ENCODE assay signal across 12 cellular contexts in genomic region chr11:72759468-72759867, GRCh38. TPM values are rescaled to one million over a fixed set of nuclear protein-coding genes. Genes with fewer than 3 reads are reported as not detected.
DNase-seq lines count a peak whose midpoint lies in the region; ATAC-seq and TF ChIP-seq lines count a peak whose summit lies in the region.
"Had no signal": no experiment of that assay in that cellular context is flagged by ENCODE, and none has a peak within 500 bp of the region (broad histone marks: within the 10 kb centered on the region; RNA-seq: fewer than 3 reads in every experiment).

No MANE protein-coding gene starts in this region.

- H3K9me3 Mint-ChIP-seq in nephron progenitor cell: no peaks in the 10 kb centered on the region
- H3K9me3 Mint-ChIP-seq: activated T-helper 2 cell treated with anti-CD3 and anti-CD28 coated beads, Interferon-gamma antibody, Interleukin-2, Interleukin-4, amounts not matched to agents 10 μg/mL and 5 μg/mL and 100 μg/mL, durations not matched to agents 14 hours and 24 hours and 36 hours had no signal

- H3K23ac ChIP-seq in IMR-90 (ENCODE audit: low read depth, low read length): no peak overlapping the region

- peak overlapping the region; percentile 12 for H2AK9ac ChIP-seq in IMR-90 (replicated peaks; ENCODE audit: low read depth, low read length, poor library complexity)

- H3K14ac ChIP-seq in IMR-90 (replicated peaks; ENCODE audit: low read depth, low read length): 0 out of 2 replicates have a peak overlapping the region, but pooled peaks have one; percentile 34

- H2AFZ ChIP-seq in IMR-90 (replicated peaks; ENCODE audit: low read length, poor library complexity): peak overlapping the region; percentile 79

- H2BK120ac ChIP-seq in IMR-90 (ENCODE audit: low read depth, low read length): peak overlapping the region; percentile 36; the same call in 1 of the 2 replicates

- H4K91ac ChIP-seq in IMR-90 (ENCODE audit: insufficient read depth, low read depth, low read length): peak overlapping the region; percentile 10; the same call in 1 of the 2 replicates

- TF ChIP-seq RAD21 in IMR-90 (IDR thresholded peaks at IDR 0.05; ENCODE audit: low read length): no peak

- no peak overlapping the region for H3K9ac ChIP-seq in IMR-90 (ENCODE audit: low read depth, low read length)

- no peak overlapping the region for H3K4me3 ChIP-seq in IMR-90 (ENCODE audit: insufficient read depth, low read depth, low read length)
- H3K4me3 ChIP-seq: ascending aorta had no signal

- CTCF ChIA-PET in IMR-90 (lab: Yijun Ruan, JAX): interaction anchor here (1.3 kb wide), 1 partner anchor 34 kb away, joined by 4 read pairs; no protein-coding TSS in a partner anchor
- CTCF ChIA-PET in GM10248 (lab: Yijun Ruan, JAX): interaction anchor here (0.8 to 1.5 kb wide), 3 partner anchors 13 to 34 kb away, joined by 3 to 8 read pairs (median 4); no protein-coding TSS in a partner anchor

- H4K5ac ChIP-seq in IMR-90 (ENCODE audit: low read depth, low read length): no peak overlapping the region

- POLR2A ChIA-PET in IMR-90 (lab: Charles Lee; ENCODE audit: unreplicated experiment): no interaction called here
- POLR2A ChIA-PET in GM10248 (lab: Yijun Ruan, JAX): no interaction called here

- intact Hi-C loops in IMR-90 (cut with micrococcal nuclease): loop anchor here (1.0 kb wide), 1 partner anchor 14 kb away; no protein-coding TSS in a partner anchor

- peak overlapping the region; percentile 55 for H2AK5ac ChIP-seq in IMR-90 (ENCODE audit: low read depth, low read length)

- H3K4ac ChIP-seq in IMR-90 (ENCODE audit: low read depth, low read length): peak overlapping the region; percentile 37; the same call in 1 of the 2 replicates

- H3K18ac ChIP-seq in IMR-90 (ENCODE audit: low read depth, low read length): no peak overlapping the region

- peak; percentile 69 for DNase-seq in NCI-H1092 treated with DMSO at 0.1 percent for 48 hours (lab: John Stamatoyannopoulos, UW)
- DNase-seq in NCI-H1092 (lab: John Stamatoyannopoulos, UW): no peak
- DNase-seq in IMR-90: no peak
- peak; percentile 39 for DNase-seq in amniotic epithelial cell (ENCODE audit: low read depth)
- no peak for DNase-seq in nephron progenitor cell
- DNase-seq in GM10248 (ENCODE audit: extremely low spot score): no peak
- DNase-seq in activated gamma-delta T cell (lab: John Stamatoyannopoulos, UW): no peak
- DNase-seq: PC-3 had no signal

- peak overlapping the region; percentile 4; the same call in 1 of the 2 replicates for H3K4me2 ChIP-seq in IMR-90 (ENCODE audit: low read depth, low read length)

- no peaks in the 10 kb centered on the region for H4K20me1 ChIP-seq in IMR-90 (ENCODE audit: insufficient read depth, low read length)

- WGBS in IMR-90 (ENCODE audit: extremely low coverage in 2 of 2, insufficient read length in 1 of 2), 2 experiments: no CpG with 5 or more reads among the region's 5 CpGs

- H3K27ac ChIP-seq in IMR-90 (ENCODE audit: insufficient read depth, low read length): no peak overlapping the region
- H3K27ac ChIP-seq: ascending aorta had no signal

- dilution Hi-C loops in IMR-90 (cut with HindIII; ENCODE audit: low sequenced_read_pairs, unreplicated experiment): no loop called here

- peaks cover 0 to 12% of the 10 kb centered on the region in 2 experiments; a peak in 1 of 4 replicates for H3K79me1 ChIP-seq in IMR-90 (ENCODE audit: low read depth in 1 of 2, low read length in 2 of 2)

- H2BK20ac ChIP-seq in IMR-90 (ENCODE audit: low read depth, low read length): no peak overlapping the region

- peaks cover 50% of the 10 kb centered on the region for H3K4me1 Mint-ChIP-seq in nephron progenitor cell

- TF ChIP-seq CTCF in IMR-90 (conservative IDR thresholded peaks at IDR 0.05; ENCODE audit: low read depth, low read length): no peak
- TF ChIP-seq CTCF in nephron progenitor cell (IDR thresholded peaks at IDR 0.05): no peak
- no peak for TF ChIP-seq CTCF in GM10248 (IDR thresholded peaks at IDR 0.05; ENCODE audit: control extremely low read depth, extremely low read depth, low read depth, missing control alignments)

- H3K56ac ChIP-seq in IMR-90 (ENCODE audit: extremely low read depth, insufficient read depth, low read length): no peak overlapping the region

- H3K27me3 ChIP-seq in IMR-90 (ENCODE audit: control insufficient read depth, insufficient read depth, low read length): no peaks in the 10 kb centered on the region
- H3K27me3 ChIP-seq: ascending aorta had no signal

- H3K27me3 Mint-ChIP-seq in nephron progenitor cell (ENCODE audit: low read depth, poor library complexity): peaks cover 11% of the 10 kb centered on the region
- H3K27me3 Mint-ChIP-seq: progenitor cell of endocrine pancreas had no signal

- no peak; the same call in 1 of the 2 replicates for TF ChIP-seq POLR2A in IMR-90 (IDR thresholded peaks at IDR 0.05; ENCODE audit: low read depth, low read length)

- peaks cover 5% of the 10 kb centered on the region; the same call in 1 of the 2 replicates for H3K9me3 ChIP-seq in IMR-90 (ENCODE audit: control insufficient read depth, insufficient read depth, low read length)
- H3K9me3 ChIP-seq: ascending aorta had no signal

- peak overlapping the region; percentile 9; the same call in 1 of the 3 replicates for H2BK15ac ChIP-seq in IMR-90 (ENCODE audit: low read depth, low read length)

- ATAC-seq in IMR-90 (ENCODE audit: low read depth) (no peak), GM19328 (IDR thresholded peaks at IDR 0.05; ENCODE audit: unreplicated experiment) (no peak)
- ATAC-seq: PC-3 had no signal

- BruUV-seq in IMR-90 (replicated peaks; lab: Mats Ljungman, UMichigan): no TSS peak

- H3K4me1 ChIP-seq in IMR-90 (ENCODE audit: control insufficient read depth, insufficient read depth, low read length): peaks cover 13% of the 10 kb centered on the region
- H3K4me1 ChIP-seq: ascending aorta had no signal

- H4K8ac ChIP-seq in IMR-90 (ENCODE audit: low read depth in 2 of 2, low read length in 2 of 2): peak overlapping the region in 1 of 2 experiments; percentile 44; a peak in 1 of 4 replicates

- H3K4me3 Mint-ChIP-seq in nephron progenitor cell: no peak overlapping the region

- no peak overlapping the region for H2BK5ac ChIP-seq in IMR-90 (ENCODE audit: low read depth, low read length, poor library complexity, severe bottlenecking)

- in situ Hi-C loops in IMR-90 (cut with MboI; ENCODE audit: low sequenced_read_pairs): no loop called here

- H3K36me3 ChIP-seq in IMR-90 (ENCODE audit: control insufficient read depth, insufficient read depth, low read length): no peaks in the 10 kb centered on the region

- H3K27ac Mint-ChIP-seq in nephron progenitor cell: peak overlapping the region; percentile 1
- H3K27ac Mint-ChIP-seq: activated T-helper 2 cell treated with anti-CD3 and anti-CD28 coated beads, Interferon-gamma antibody, Interleukin-2, Interleukin-4, amounts not matched to agents 10 μg/mL and 5 μg/mL and 100 μg/mL, durations not matched to agents 14 hours and 24 hours and 36 hours had no signal

- peaks cover 21% of the 10 kb centered on the region for H3K36me3 Mint-ChIP-seq in nephron progenitor cell (ENCODE audit: low read depth)

- peaks cover 16% of the 10 kb centered on the region for H3K9me1 ChIP-seq in IMR-90 (ENCODE audit: insufficient read depth, low read length)

TF ChIP-seq in IMR-90, 13 proteins besides CTCF, POLR2A, EP300 and RAD21 (continues in another document):
- TF ChIP-seq NFE2L2 (IDR thresholded peaks at IDR 0.05; ENCODE audit: low read depth, low read length) (no peak), RCOR1 (IDR thresholded peaks at IDR 0.05; ENCODE audit: insufficient replicate concordance, low read length) (no peak), CHD1 (IDR thresholded peaks at IDR 0.05; ENCODE audit: low read depth, low read length) (no peak), USF2 (IDR thresholded peaks at IDR 0.05; ENCODE audit: low read depth, low read length) (no peak), BHLHE40 (IDR thresholded peaks at IDR 0.05; ENCODE audit: low read depth, low read length) (no peak), MAFK (IDR thresholded peaks at IDR 0.05; ENCODE audit: low read depth, low read length) (no peak), MAZ (IDR thresholded peaks at IDR 0.05; ENCODE audit: borderline replicate concordance, low read depth, low read length) (no peak), ELK1 (IDR thresholded peaks at IDR 0.05; ENCODE audit: borderline replicate concordance, low read depth, low read length) (no peak), SMC3 (IDR thresholded peaks at IDR 0.05; ENCODE audit: low read depth, low read length) (no peak), RFX5 (IDR thresholded peaks at IDR 0.05; ENCODE audit: low read depth, low read length) (no peak), CEBPB (IDR thresholded peaks at IDR 0.05; ENCODE audit: low read depth, low read length) (no peak), FOS (IDR thresholded peaks at IDR 0.05; ENCODE audit: low read depth, low read length) (no peak)

RNA-seq across cellular contexts. Expression of gene ARAP1, which starts 7.3 kb away (rescaled TPM):
- total RNA-seq in IMR-90 (2012; rRNA removed): 37.6 and 38.0 TPM in 2 replicates
- polyA plus RNA-seq in IMR-90 (2012; rRNA removed): 59.4 and 63.1 TPM in 2 replicates
- polyA plus RNA-seq in IMR-90 (2012; cell fraction: cytosol; rRNA removed): 42.2 and 63.5 TPM in 2 replicates
- polyA plus RNA-seq in IMR-90 (2012; cell fraction: nucleus; rRNA removed; ENCODE audit: low replicate concordance): 119 and 357 TPM in 2 replicates

RNA-seq across cellular contexts. Expression of gene STARD10, which starts 34.4 kb away (rescaled TPM):
- total RNA-seq in IMR-90 (2012; rRNA removed): 22.2 and 23.8 TPM in 2 replicates
- polyA plus RNA-seq in IMR-90 (2012; rRNA removed): 32.9 and 37.4 TPM in 2 replicates
- polyA plus RNA-seq in IMR-90 (2012; cell fraction: cytosol; rRNA removed): 51.8 and 54.8 TPM in 2 replicates
- 18.7 and 29.9 TPM in 2 replicates for polyA plus RNA-seq in IMR-90 (2012; cell fraction: nucleus; rRNA removed; ENCODE audit: low replicate concordance)

RNA-seq across cellular contexts. Expression of gene ATG16L2, which starts 54.7 kb away (rescaled TPM):
- 1.3 and 1.4 TPM in 2 replicates for total RNA-seq in IMR-90 (2012; rRNA removed)
- 12.2 and 12.7 TPM in 2 replicates for polyA plus RNA-seq in IMR-90 (2012; rRNA removed)
- 2.9 and 5.8 TPM in 2 replicates for polyA plus RNA-seq in IMR-90 (2012; cell fraction: cytosol; rRNA removed)
- polyA plus RNA-seq in IMR-90 (2012; cell fraction: nucleus; rRNA removed; ENCODE audit: low replicate concordance): 186 and 227 TPM in 2 replicates

Comparison
In these comparisons a context has a peak if more than half of its experiments do, and no peak if none do; other contexts are left out.
1. DNase-seq: peak in NCI-H1092 treated with DMSO at 0.1 percent for 48 hours (single experiment) and amniotic epithelial cell (single experiment); none in NCI-H1092 (single experiment), IMR-90 (single experiment), nephron progenitor cell (single experiment), GM10248 (single experiment) and activated gamma-delta T cell (single experiment).